In the genomic region with DNA sequence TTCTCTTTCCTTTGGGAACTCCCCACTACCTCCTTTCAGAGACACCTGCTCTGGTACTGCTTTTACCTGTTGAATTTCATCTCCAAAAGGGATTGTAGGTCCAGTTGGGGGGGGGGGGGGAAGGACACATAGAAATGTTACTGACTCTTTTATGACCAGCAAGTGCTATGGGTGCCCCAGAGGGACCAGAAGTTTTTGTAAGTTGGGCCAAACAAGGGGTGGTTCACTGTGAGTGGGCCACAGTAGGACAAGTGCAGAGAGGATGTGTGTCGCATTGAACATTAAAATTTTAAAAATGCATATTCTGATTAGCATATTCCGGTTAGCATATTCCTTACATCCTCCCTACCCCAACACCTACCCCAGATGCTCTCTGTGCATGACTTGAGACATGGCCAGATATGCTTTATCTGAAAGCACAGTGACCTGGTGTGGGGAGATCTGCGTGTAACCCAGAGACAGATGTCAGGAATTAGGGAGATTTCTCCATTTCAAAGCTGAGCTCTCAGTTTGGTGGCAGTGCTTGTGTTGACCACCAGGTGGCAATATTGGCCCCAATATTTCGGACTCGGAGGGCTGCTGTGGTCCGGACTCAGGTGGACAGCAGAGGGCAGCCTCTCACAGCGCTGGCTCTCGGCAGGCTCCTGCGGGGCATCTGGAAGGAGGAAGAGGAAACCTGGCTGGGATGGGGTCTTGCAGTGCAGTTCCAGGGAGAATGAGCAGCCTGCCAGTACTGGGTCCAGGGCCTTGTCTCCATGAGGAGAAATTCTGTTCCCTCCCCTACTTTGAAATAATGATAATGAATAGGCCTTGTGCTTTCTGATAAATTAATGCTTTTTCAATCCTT, we compare ENCODE assay signal across 8 cellular contexts. TPM values are rescaled to one million over a fixed set of nuclear protein-coding genes. Genes with fewer than 3 reads are reported as not detected.
DNase-seq lines count a peak whose midpoint lies in the region; ATAC-seq, FAIRE-seq and TF ChIP-seq lines count a peak whose summit lies in the region.

No MANE protein-coding gene starts in this region.

- DNase-seq in COLO829 (ENCODE audit: low spot score) (peak; percentile 80), OCI-LY7 (ENCODE audit: low spot score) (peak; percentile 91), activated T-cell treated with anti-CD3 and anti-CD28 coated beads for 1 hour (ENCODE audit: low read depth) (peak; percentile 58), endothelial cell of umbilical vein (ENCODE audit: low read depth, low spot score) (peak; percentile 89), middle frontal gyrus (ENCODE audit: extremely low spot score, low spot score) (peak; percentile 88)
- peak; percentile 60 for DNase-seq in stimulated activated CD8-positive, alpha-beta memory T cell treated with anti-CD3 and anti-CD28 coated beads, Interleukin-4, amount 100 ng/mL, for 24 hours (ENCODE audit: low read depth)

- no peak for TF ChIP-seq POLR2A in endothelial cell of umbilical vein (IDR thresholded peaks at IDR 0.05; ENCODE audit: low read depth, low read length)

- no peaks in the 10 kb centered on the region for H3K27me3 ChIP-seq in KMS-11 (ENCODE audit: insufficient read depth, low read depth)
- no peaks in the 10 kb centered on the region for H3K27me3 ChIP-seq in endothelial cell of umbilical vein (ENCODE audit: control insufficient read depth in 2 of 2, insufficient read depth in 2 of 2, low read length in 2 of 2)

- dilution Hi-C loops in endothelial cell of umbilical vein (cut with MboI; ENCODE audit: extremely low pct_ligation_motif_present, low sequenced_read_pairs), result no loop called here

- H4K20me1 ChIP-seq in KMS-11 (ENCODE audit: insufficient read depth), result no peaks in the 10 kb centered on the region
- H4K20me1 ChIP-seq in OCI-LY7 (ENCODE audit: insufficient read depth, low read length), result no peaks in the 10 kb centered on the region
- no peaks in the 10 kb centered on the region for H4K20me1 ChIP-seq in endothelial cell of umbilical vein (replicated peaks; ENCODE audit: control insufficient read depth, extremely low read depth, insufficient read depth, low read length)

- CTCF ChIA-PET in OCI-LY7 (lab: Charles Lee; ENCODE audit: unreplicated experiment), result interaction anchor here (0.5 to 3.2 kb wide), 14 partner anchors 10 to 259 kb away, joined by 3 to 69 read pairs (median 4); a partner anchor contains a TSS
- CTCF ChIA-PET in endothelial cell of umbilical vein (lab: Charles Lee), result interaction anchor here (0.6 to 14.5 kb wide), 66 partner anchors 10 to 745 kb away, joined by 3 to 1289 read pairs (median 7); a partner anchor contains a TSS

- no peaks in the 10 kb centered on the region for H3K9me1 ChIP-seq in endothelial cell of umbilical vein (replicated peaks; ENCODE audit: control insufficient read depth, extremely low read depth, insufficient read depth, low read length)

- H3K4me2 ChIP-seq in KMS-11 (peak overlapping the region; percentile 71), OCI-LY7 (ENCODE audit: low read length) (peak overlapping the region; percentile 72), endothelial cell of umbilical vein (ENCODE audit: insufficient read depth, low read length) (peak overlapping the region; percentile 78)

- intact Hi-C loops in OCI-LY7 (cut with micrococcal nuclease; ENCODE audit: unreplicated experiment) (loop anchor here (1.0 to 5.0 kb wide), 7 partner anchors 51 to 262 kb away; a partner anchor contains a TSS), endothelial cell of umbilical vein (cut with micrococcal nuclease) (loop anchor here (1.0 kb wide), 5 partner anchors 35 to 260 kb away; a partner anchor contains a TSS)

- no peak overlapping the region; the same call in 1 of the 2 replicates for H3K9ac ChIP-seq in KMS-11
- peak overlapping the region; percentile 49 for H3K9ac ChIP-seq in endothelial cell of umbilical vein (replicated peaks; ENCODE audit: extremely low read depth, insufficient read depth, low read length)

- H2AFZ ChIP-seq in KMS-11 (ENCODE audit: low read depth) (peak overlapping the region; percentile 75), OCI-LY7 (ENCODE audit: low read length) (peak overlapping the region; percentile 85), endothelial cell of umbilical vein (ENCODE audit: low read depth, low read length) (peak overlapping the region; percentile 79)

- no peaks in the 10 kb centered on the region for H3K79me2 ChIP-seq in KMS-11 (ENCODE audit: insufficient read depth, low read depth)
- no peaks in the 10 kb centered on the region for H3K79me2 ChIP-seq in OCI-LY7 (ENCODE audit: insufficient read depth, low read depth, low read length)
- no peaks in the 10 kb centered on the region for H3K79me2 ChIP-seq in endothelial cell of umbilical vein (ENCODE audit: control insufficient read depth, insufficient read depth, low read length)

- H3K27ac ChIP-seq in KMS-11, result 0 out of 2 replicates have a peak overlapping the region, but pooled peaks have one; percentile 28
- peak overlapping the region; percentile 88 for H3K27ac ChIP-seq in OCI-LY7 (ENCODE audit: low read depth, low read length, poor library complexity, severe bottlenecking)
- peak overlapping the region; percentile 81 for H3K27ac ChIP-seq in endothelial cell of umbilical vein (ENCODE audit: insufficient read depth, low read depth, low read length)

- H3K36me3 ChIP-seq in KMS-11 (ENCODE audit: insufficient read depth), result no peaks in the 10 kb centered on the region
- no peaks in the 10 kb centered on the region for H3K36me3 ChIP-seq in OCI-LY7 (ENCODE audit: insufficient read depth, low read length)
- H3K36me3 ChIP-seq in endothelial cell of umbilical vein (ENCODE audit: control insufficient read depth in 2 of 2, extremely low read depth in 1 of 2, insufficient read depth in 2 of 2, low read length in 2 of 2), result no peaks in the 10 kb centered on the region

- H3K4me3 ChIP-seq in KMS-11 (IDR thresholded peaks at IDR 0.05; ENCODE audit: insufficient read depth, low read depth, low read length), result no peak overlapping the region
- peak overlapping the region; percentile 48 for H3K4me3 ChIP-seq in OCI-LY7 (ENCODE audit: low read depth, low read length, poor library complexity, severe bottlenecking)
- no peak overlapping the region for H3K4me3 ChIP-seq in endothelial cell of umbilical vein (replicated peaks in 1 of 3; ENCODE audit: insufficient read depth in 1 of 3, low read depth in 1 of 3, low read length in 3 of 3)

- no peak for FAIRE-seq in endothelial cell of umbilical vein (lab: Jason Lieb, UNC)

- BruUV-seq in OCI-LY7 (replicated peaks; lab: Mats Ljungman, UMichigan) (no TSS peak), endothelial cell of umbilical vein (replicated peaks; lab: Mats Ljungman, UMichigan) (no TSS peak)

- no peaks in the 10 kb centered on the region for H3K9me3 ChIP-seq in OCI-LY7 (ENCODE audit: low read length)
- no peaks in the 10 kb centered on the region for H3K9me3 ChIP-seq in endothelial cell of umbilical vein (replicated peaks; ENCODE audit: control insufficient read depth, insufficient read depth, low read length)

- POLR2A ChIA-PET in OCI-LY7 (lab: Charles Lee), result interaction anchor here (0.6 to 5.2 kb wide), 13 partner anchors 21 to 446 kb away, joined by 3 to 68 read pairs (median 4); a partner anchor contains a TSS
- POLR2A ChIA-PET in endothelial cell of umbilical vein (lab: Charles Lee), result interaction anchor here (1.1 to 1.9 kb wide), 3 partner anchors 35 to 65 kb away, joined by 3 to 11 read pairs (median 4); a partner anchor contains a TSS

- peak; percentile 70 for ATAC-seq in GM21515 (IDR thresholded peaks at IDR 0.05; ENCODE audit: unreplicated experiment)

- TF ChIP-seq CTCF in KMS-11 (conservative IDR thresholded peaks at IDR 0.05; ENCODE audit: low read depth, low read length) (peak; percentile 95), OCI-LY7 (conservative IDR thresholded peaks at IDR 0.05; ENCODE audit: low read length) (peak; percentile 100), endothelial cell of umbilical vein (IDR thresholded peaks at IDR 0.05; ENCODE audit: extremely low read depth in 1 of 2, insufficient read depth in 1 of 2, low read depth in 1 of 2, low read length in 2 of 2) (peak; percentile 100)

- H3K4me1 ChIP-seq in KMS-11 (ENCODE audit: low read depth, poor library complexity, severe bottlenecking) (peaks cover 14% of the 10 kb centered on the region), OCI-LY7 (ENCODE audit: insufficient read depth, low read length, poor library complexity, severe bottlenecking) (peaks cover 38% of the 10 kb centered on the region), endothelial cell of umbilical vein (ENCODE audit: control insufficient read depth, extremely low read depth, insufficient read depth, low read length) (peaks cover 21% of the 10 kb centered on the region)

- no peaks in the 10 kb centered on the region for H3K9me2 ChIP-seq in OCI-LY7 (ENCODE audit: insufficient read depth, low read length)

RNA-seq across cellular contexts. Expression of a gene that starts 1.6 kb away (rescaled TPM):
- total RNA-seq in OCI-LY7 (2014; rRNA removed; shearing (Covaris generic)), result 0.67 and 1.1 TPM in 2 replicates
- total RNA-seq in OCI-LY7 (2022) (2.2 and 2.3 TPM in 2 replicates), endothelial cell of umbilical vein (not detected in 2 replicates)
- polyA plus RNA-seq in endothelial cell of umbilical vein, result not detected in 2 replicates
- not detected in 2 replicates for polyA plus RNA-seq in endothelial cell of umbilical vein (2011; cell fraction: cytosol; rRNA removed)
- polyA plus RNA-seq in endothelial cell of umbilical vein (2011; cell fraction: nucleus; rRNA removed), result not detected in 2 replicates
- polyA plus RNA-seq in endothelial cell of umbilical vein (2012), result not detected in 2 replicates
- not detected in 2 replicates for polyA minus RNA-seq in endothelial cell of umbilical vein
- polyA minus RNA-seq in endothelial cell of umbilical vein (2011; cell fraction: cytosol; rRNA and poly(A)+ RNA removed), result not detected
- polyA minus RNA-seq in endothelial cell of umbilical vein (2011; cell fraction: nucleus; rRNA and poly(A)+ RNA removed), result not detected in 2 replicates

RNA-seq across cellular contexts. Expression of a gene that starts 15.8 kb away (rescaled TPM):
- not detected in 2 replicates for total RNA-seq in OCI-LY7 (2014; rRNA removed; shearing (Covaris generic))
- total RNA-seq in OCI-LY7 (2022), result not detected in 2 replicates
- total RNA-seq in endothelial cell of umbilical vein, result not detected in 2 replicates
- not detected in 2 replicates for polyA plus RNA-seq in endothelial cell of umbilical vein
- not detected in 2 replicates for polyA plus RNA-seq in endothelial cell of umbilical vein (2011; cell fraction: cytosol; rRNA removed)
- not detected in 2 replicates for polyA plus RNA-seq in endothelial cell of umbilical vein (2011; cell fraction: nucleus; rRNA removed)
- not detected in 2 replicates for polyA plus RNA-seq in endothelial cell of umbilical vein (2012)
- not detected in 2 replicates for polyA minus RNA-seq in endothelial cell of umbilical vein
- polyA minus RNA-seq in endothelial cell of umbilical vein (2011; cell fraction: cytosol; rRNA and poly(A)+ RNA removed), result not detected
- polyA minus RNA-seq in endothelial cell of umbilical vein (2011; cell fraction: nucleus; rRNA and poly(A)+ RNA removed), result not detected in 2 replicates

RNA-seq across cellular contexts. Expression of a gene that starts 25.3 kb away (rescaled TPM):
- 25.9 and 44.5 TPM in 2 replicates for total RNA-seq in OCI-LY7 (2014; rRNA removed; shearing (Covaris generic))
- total RNA-seq in OCI-LY7 (2022), result 37.0 and 42.4 TPM in 2 replicates
- total RNA-seq in endothelial cell of umbilical vein, result 55.5 and 58.3 TPM in 2 replicates
- polyA plus RNA-seq in endothelial cell of umbilical vein, result 60.5 and 78.7 TPM in 2 replicates
- 62.7 and 64.0 TPM in 2 replicates for polyA plus RNA-seq in endothelial cell of umbilical vein (2011; cell fraction: cytosol; rRNA removed)
- polyA plus RNA-seq in endothelial cell of umbilical vein (2011; cell fraction: nucleus; rRNA removed), result 35.3 and 36.9 TPM in 2 replicates
- 55.9 and 63.8 TPM in 2 replicates for polyA plus RNA-seq in endothelial cell of umbilical vein (2012)
- polyA minus RNA-seq in endothelial cell of umbilical vein, result 83.3 and 87.7 TPM in 2 replicates
- 22.7 TPM for polyA minus RNA-seq in endothelial cell of umbilical vein (2011; cell fraction: cytosol; rRNA and poly(A)+ RNA removed)
- polyA minus RNA-seq in endothelial cell of umbilical vein (2011; cell fraction: nucleus; rRNA and poly(A)+ RNA removed), result 9.8 and 21.1 TPM in 2 replicates

RNA-seq across cellular contexts. Expression of a gene that starts 25.7 kb away (rescaled TPM):
- 107 and 130 TPM in 2 replicates for total RNA-seq in OCI-LY7 (2014; rRNA removed; shearing (Covaris generic))
- 203 and 206 TPM in 2 replicates for total RNA-seq in OCI-LY7 (2022)
- total RNA-seq in endothelial cell of umbilical vein, result 220 and 240 TPM in 2 replicates
- 136 and 146 TPM in 2 replicates for polyA plus RNA-seq in endothelial cell of umbilical vein
- 91.2 and 98.2 TPM in 2 replicates for polyA plus RNA-seq in endothelial cell of umbilical vein (2011; cell fraction: cytosol; rRNA removed)
- polyA plus RNA-seq in endothelial cell of umbilical vein (2011; cell fraction: nucleus; rRNA removed), result 821 and 966 TPM in 2 replicates
- polyA plus RNA-seq in endothelial cell of umbilical vein (2012), result 112 and 141 TPM in 2 replicates
- polyA minus RNA-seq in endothelial cell of umbilical vein, result 185 and 201 TPM in 2 replicates
- polyA minus RNA-seq in endothelial cell of umbilical vein (2011; cell fraction: cytosol; rRNA and poly(A)+ RNA removed), result 46.6 TPM
- 229 and 315 TPM in 2 replicates for polyA minus RNA-seq in endothelial cell of umbilical vein (2011; cell fraction: nucleus; rRNA and poly(A)+ RNA removed)

Comparison
In these comparisons a context has a peak if more than half of its experiments do, and no peak if none do; other contexts are left out.
1. H3K27ac ChIP-seq: peak in every context shown above with its lines; median percentile 88 in OCI-LY7; 81 in endothelial cell of umbilical vein; 28 in KMS-11.